10 cellular contexts compared by ENCODE assay signal in genomic region chr12:120101617-120102016, GRCh38. TPM values are rescaled to one million over a fixed set of nuclear protein-coding genes. Genes with fewer than 3 reads are reported as not detected.
DNase-seq lines count a peak whose midpoint lies in the region; ATAC-seq and TF ChIP-seq lines count a peak whose summit lies in the region.
"Had no signal": no experiment of that assay in that cellular context is flagged by ENCODE, and none has a peak within 500 bp of the region (broad histone marks: within the 10 kb centered on the region; RNA-seq: fewer than 3 reads in every experiment).

No MANE protein-coding gene starts in this region.

- H3K27me3 ChIP-seq in breast epithelium (no peaks in the 10 kb centered on the region), mammary epithelial cell (ENCODE audit: insufficient read depth, low read length) (no peaks in the 10 kb centered on the region), PC-3 (ENCODE audit: low read length) (no peaks in the 10 kb centered on the region)

- intact Hi-C loops in breast epithelium (cut with DNase I; ENCODE audit: low total_unique reads): no loop called here
- intact Hi-C loops in mammary epithelial cell (cut with micrococcal nuclease): no loop called here
- intact Hi-C loops in PC-3 (cut with micrococcal nuclease): no loop called here

- ATAC-seq in GM19023 (IDR thresholded peaks at IDR 0.05; ENCODE audit: unreplicated experiment): no peak
- ATAC-seq in PC-3: no peak

- 74% methylated on average over 7 of the region's 13 CpGs for WGBS in mammary epithelial cell (ENCODE audit: low coverage, missing lambda C conversion rate)

- DNase-seq in breast epithelium (ENCODE audit: low spot score in 2 of 2): no peak
- DNase-seq in mammary epithelial cell: no peak
- no peak for DNase-seq in activated naive CD8-positive, alpha-beta T cell treated with anti-CD3 and anti-CD28 coated beads for 36 hours
- peak; percentile 36 for DNase-seq in mucosa of gallbladder (ENCODE audit: low spot score)
- no peak for DNase-seq in type B pancreatic cell (ENCODE audit: extremely low spot score, unreplicated experiment)
- no peak for DNase-seq in PC-3
- DNase-seq in T-helper 9 cell: no peak
- DNase-seq: AML-193, NCI-H187 treated with DMSO at 0.1 percent for 48 hours had no signal

- H3K36me3 ChIP-seq in breast epithelium (no peaks in the 10 kb centered on the region), mammary epithelial cell (ENCODE audit: insufficient read depth, low read length) (peaks cover 9% of the 10 kb centered on the region), PC-3 (ENCODE audit: low read depth, low read length) (peaks cover 40% of the 10 kb centered on the region)

- POLR2A ChIA-PET in PC-3 (lab: Charles Lee; ENCODE audit: unreplicated experiment): no interaction called here

- peaks cover 11% of the 10 kb centered on the region for H3K36me3 Mint-ChIP-seq in activated naive CD8-positive, alpha-beta T cell treated with anti-CD3 and anti-CD28 coated beads for 36 hours
- peaks cover 12% of the 10 kb centered on the region for H3K36me3 Mint-ChIP-seq in type B pancreatic cell

- H3K9me3 ChIP-seq in breast epithelium: no peaks in the 10 kb centered on the region
- no peaks in the 10 kb centered on the region for H3K9me3 ChIP-seq in mammary epithelial cell (replicated peaks; ENCODE audit: insufficient read depth, low read length)
- H3K9me3 ChIP-seq in PC-3 (ENCODE audit: low read length): no peaks in the 10 kb centered on the region

- peak overlapping the region; percentile 55 to 62 for H3K27ac ChIP-seq in breast epithelium
- no peak overlapping the region for H3K27ac ChIP-seq in mammary epithelial cell (ENCODE audit: insufficient read depth, low read depth, low read length)
- no peak overlapping the region for H3K27ac ChIP-seq in PC-3 (ENCODE audit: low read length)

- H3K9ac ChIP-seq in mammary epithelial cell (ENCODE audit: insufficient read depth, low read length) (no peak overlapping the region), PC-3 (ENCODE audit: low read length) (no peak overlapping the region)

- H3K4me3 Mint-ChIP-seq in activated naive CD8-positive, alpha-beta T cell treated with anti-CD3 and anti-CD28 coated beads for 36 hours: no peak overlapping the region
- no peak overlapping the region for H3K4me3 Mint-ChIP-seq in type B pancreatic cell

- BruUV-seq in mammary epithelial cell (replicated peaks; lab: Mats Ljungman, UMichigan) (no TSS peak), PC-3 (replicated peaks; lab: Mats Ljungman, UMichigan) (no TSS peak)

- H4K20me1 ChIP-seq in mammary epithelial cell (ENCODE audit: insufficient read depth, low read length) (no peaks in the 10 kb centered on the region), PC-3 (ENCODE audit: low read length) (peaks cover 40% of the 10 kb centered on the region)

- CTCF ChIA-PET in mammary epithelial cell (lab: Charles Lee; ENCODE audit: low non-redundant PET): no interaction called here
- CTCF ChIA-PET in PC-3 (lab: Charles Lee): no interaction called here

- dilution Hi-C loops in mammary epithelial cell (cut with HindIII; ENCODE audit: low sequenced_read_pairs): no loop called here

- TF ChIP-seq CTCF in breast epithelium (IDR thresholded peaks at IDR 0.05) (no peak), mammary epithelial cell (conservative IDR thresholded peaks at IDR 0.05 in 1 of 2, IDR thresholded peaks at IDR 0.05 in 1 of 2; ENCODE audit: extremely low read depth in 1 of 2, insufficient read depth in 1 of 2, low read depth in 1 of 2, low read length in 2 of 2) (no peak), type B pancreatic cell (conservative IDR thresholded peaks at IDR 0.05) (no peak), PC-3 (conservative IDR thresholded peaks at IDR 0.05; ENCODE audit: low read depth, low read length) (no peak)

- peaks cover 11% of the 10 kb centered on the region in 2 donors for H3K4me1 ChIP-seq in breast epithelium
- no peaks in the 10 kb centered on the region for H3K4me1 ChIP-seq in mammary epithelial cell (ENCODE audit: insufficient read depth, low read length)
- H3K4me1 ChIP-seq in PC-3 (ENCODE audit: insufficient read depth, low read length): no peaks in the 10 kb centered on the region

- H2AFZ ChIP-seq in mammary epithelial cell (ENCODE audit: low read depth, low read length): no peak overlapping the region
- H2AFZ ChIP-seq in PC-3 (ENCODE audit: low read length): no peak overlapping the region

- H3K9me3 Mint-ChIP-seq in activated naive CD8-positive, alpha-beta T cell treated with anti-CD3 and anti-CD28 coated beads for 36 hours: no peaks in the 10 kb centered on the region
- no peaks in the 10 kb centered on the region for H3K9me3 Mint-ChIP-seq in type B pancreatic cell

- no peaks in the 10 kb centered on the region for H3K9me2 ChIP-seq in PC-3 (replicated peaks; ENCODE audit: low read length)

- no peaks in the 10 kb centered on the region for H3F3A ChIP-seq in PC-3 (ENCODE audit: low read length, unreplicated experiment)

- H3K27me3 Mint-ChIP-seq in activated naive CD8-positive, alpha-beta T cell treated with anti-CD3 and anti-CD28 coated beads for 36 hours: no peaks in the 10 kb centered on the region
- no peaks in the 10 kb centered on the region for H3K27me3 Mint-ChIP-seq in type B pancreatic cell

- H3K4me1 Mint-ChIP-seq in activated naive CD8-positive, alpha-beta T cell treated with anti-CD3 and anti-CD28 coated beads for 36 hours: peaks cover 5% of the 10 kb centered on the region
- H3K4me1 Mint-ChIP-seq in type B pancreatic cell (ENCODE audit: unreplicated experiment): peaks cover 17% of the 10 kb centered on the region

- TF ChIP-seq POLR2A in breast epithelium (IDR thresholded peaks at IDR 0.05): no peak

- H3K4me3 ChIP-seq in breast epithelium (peak overlapping the region in 1 of 3 donors; percentile 47), mammary epithelial cell (replicated peaks in 1 of 3; ENCODE audit: insufficient read depth in 1 of 3, low read depth in 2 of 3, low read length in 3 of 3) (no peak overlapping the region), PC-3 (ENCODE audit: low read length) (no peak overlapping the region)

- peak overlapping the region; percentile 22 for H3K27ac Mint-ChIP-seq in activated naive CD8-positive, alpha-beta T cell treated with anti-CD3 and anti-CD28 coated beads for 36 hours
- H3K27ac Mint-ChIP-seq in type B pancreatic cell: peak overlapping the region; percentile 82

- peaks cover 83% of the 10 kb centered on the region for H3K79me2 ChIP-seq in mammary epithelial cell (ENCODE audit: insufficient read depth, low read length)
- H3K79me2 ChIP-seq in PC-3 (ENCODE audit: low read length): peaks cover 66% of the 10 kb centered on the region

- in situ Hi-C loops in mammary epithelial cell (cut with MboI; ENCODE audit: low sequenced_read_pairs in 2 of 2): no loop called here

- H3K4me2 ChIP-seq in mammary epithelial cell (ENCODE audit: insufficient read depth, low read depth, low read length) (no peak overlapping the region), PC-3 (ENCODE audit: low read length) (no peak overlapping the region)

RNA-seq across cellular contexts. Expression of gene RAB35, which starts 14.9 kb away (rescaled TPM):
- total RNA-seq in breast epithelium (10 to 100 TPM; 23.3 to 26.8 (median 26.2) TPM), mammary epithelial cell (10 to 100 TPM; 19.3 to 60.4 TPM), mucosa of gallbladder (53.1 TPM), type B pancreatic cell (ENCODE audit: low replicate concordance) (42.3 and 47.1 TPM in 2 replicates), PC-3 (2014; rRNA removed) (52.8 and 64.1 TPM in 2 replicates)
- polyA plus RNA-seq in mammary epithelial cell: 39.4 TPM
- polyA minus RNA-seq in mammary epithelial cell: 70.6 TPM
- total RNA-seq in activated naive CD8-positive, alpha-beta T cell treated with anti-CD3 and anti-CD28 coated beads for 36 hours: 10 to 100 TPM; 53.8 to 54.3 TPM

Comparison
In these comparisons a context has a peak if more than half of its experiments do, and no peak if none do; other contexts are left out.
1. H3K27ac ChIP-seq: peak in breast epithelium (2 of 2); none in mammary epithelial cell (single experiment) and PC-3 (single experiment).